Comparison of ENCODE assay signal across 12 cellular contexts in genomic region chr19:18319591-18320135, GRCh38. TPM values are rescaled to one million over a fixed set of nuclear protein-coding genes. Genes with fewer than 3 reads are reported as not detected.
DNase-seq lines count a peak whose midpoint lies in the region; ATAC-seq and TF ChIP-seq lines count a peak whose summit lies in the region.
"Had no signal": no experiment of that assay in that cellular context is flagged by ENCODE, and none has a peak within 500 bp of the region (broad histone marks: within the 10 kb centered on the region; RNA-seq: fewer than 3 reads in every experiment).

No MANE protein-coding gene starts in this region.

- H3K27me3 Mint-ChIP-seq in activated CD4-positive, alpha-beta T cell treated with anti-CD3 and anti-CD28 coated beads, Interleukin-2, amount 10 ng/mL, durations not matched to agents 24 days and 14 days, result no peaks in the 10 kb centered on the region
- no peaks in the 10 kb centered on the region for H3K27me3 Mint-ChIP-seq in stimulated activated naive B cell treated with anti-CD40 and anti-IgM and Interleukin-4, amounts not matched to agents 10 μg/mL and 1 μg/mL and 100 μg/mL, for 72 hours
- H3K27me3 Mint-ChIP-seq: activated B cell treated with CpG ODN at 0.5 μM for 24 hours had no signal

- ATAC-seq in left lung (peak; percentile 22), GM18511 (IDR thresholded peaks at IDR 0.05; ENCODE audit: unreplicated experiment) (no peak), HG03280 (IDR thresholded peaks at IDR 0.05; ENCODE audit: unreplicated experiment) (no peak)
- ATAC-seq in stimulated activated naive B cell treated with anti-CD40 and anti-IgM and Interleukin-4, amounts not matched to agents 10 μg/mL and 1 μg/mL and 100 μg/mL, for 72 hours (replicated peaks), result no peak
- ATAC-seq: Panc1 had no signal

- H3K4me1 ChIP-seq in left lung, result peaks cover 32 to 71% of the 10 kb centered on the region in 2 donors

- no peaks in the 10 kb centered on the region for H3K9me3 ChIP-seq in left lung

- peak overlapping the region; percentile 56 for H3K4me3 Mint-ChIP-seq in activated CD4-positive, alpha-beta T cell treated with anti-CD3 and anti-CD28 coated beads, Interleukin-2, amount 10 ng/mL, durations not matched to agents 24 days and 14 days
- H3K4me3 Mint-ChIP-seq in stimulated activated naive B cell treated with anti-CD40 and anti-IgM and Interleukin-4, amounts not matched to agents 10 μg/mL and 1 μg/mL and 100 μg/mL, for 72 hours, result peak overlapping the region; percentile 8 to 21
- H3K4me3 Mint-ChIP-seq: activated B cell treated with CpG ODN at 0.5 μM for 24 hours had no signal

- peaks cover 0 to 1% of the 10 kb centered on the region in 2 donors for H3K36me3 ChIP-seq in left lung

- intact Hi-C loops in activated CD4-positive, alpha-beta T cell treated with anti-CD3 and anti-CD28 coated beads, Interleukin-2, amount 10 ng/mL, durations not matched to agents 24 days and 14 days (cut with micrococcal nuclease), result no loop called here
- intact Hi-C loops in left lung (cut with DNase I), result no loop called here

- TF ChIP-seq CTCF in VCaP (conservative IDR thresholded peaks at IDR 0.05) (no peak), left lung (IDR thresholded peaks at IDR 0.05) (no peak)

- peaks cover 57% of the 10 kb centered on the region for H3K4me1 Mint-ChIP-seq in activated CD4-positive, alpha-beta T cell treated with anti-CD3 and anti-CD28 coated beads, Interleukin-2, amount 10 ng/mL, durations not matched to agents 24 days and 14 days
- peaks cover 43 to 74% of the 10 kb centered on the region in 2 donors for H3K4me1 Mint-ChIP-seq in stimulated activated naive B cell treated with anti-CD40 and anti-IgM and Interleukin-4, amounts not matched to agents 10 μg/mL and 1 μg/mL and 100 μg/mL, for 72 hours

- no peaks in the 10 kb centered on the region for H3K27me3 ChIP-seq in left lung

- H3K27ac Mint-ChIP-seq in activated CD4-positive, alpha-beta T cell treated with anti-CD3 and anti-CD28 coated beads, Interleukin-2, amount 10 ng/mL, durations not matched to agents 24 days and 14 days, result peak overlapping the region; percentile 87
- no peak overlapping the region for H3K27ac Mint-ChIP-seq in stimulated activated naive B cell treated with anti-CD40 and anti-IgM and Interleukin-4, amounts not matched to agents 10 μg/mL and 1 μg/mL and 100 μg/mL, for 72 hours
- H3K27ac Mint-ChIP-seq: activated B cell treated with CpG ODN at 0.5 μM for 24 hours had no signal

- peaks cover 41% of the 10 kb centered on the region for H3K36me3 Mint-ChIP-seq in activated CD4-positive, alpha-beta T cell treated with anti-CD3 and anti-CD28 coated beads, Interleukin-2, amount 10 ng/mL, durations not matched to agents 24 days and 14 days (ENCODE audit: low read depth)
- peaks cover 33 to 43% of the 10 kb centered on the region in 2 donors for H3K36me3 Mint-ChIP-seq in stimulated activated naive B cell treated with anti-CD40 and anti-IgM and Interleukin-4, amounts not matched to agents 10 μg/mL and 1 μg/mL and 100 μg/mL, for 72 hours

- H3K4me3 ChIP-seq in left lung, result no peak overlapping the region

- H3K27ac ChIP-seq in VCaP (peak overlapping the region; percentile 94; the same call in 1 of the 2 replicates), left lung (peak overlapping the region; percentile 81 to 91)

- DNase-seq in activated CD4-positive, alpha-beta T cell treated with anti-CD3 and anti-CD28 coated beads, Interleukin-2, amount 10 ng/mL, durations not matched to agents 24 days and 14 days, result no peak
- DNase-seq in activated CD4-positive, alpha-beta T cell treated with anti-CD3 and anti-CD28 coated beads, Interleukin-2, amount 50 U/mL, for 4 hours, result no peak
- DNase-seq in left lung (peak in 1 of 2 donors; percentile 63), hippocampal formation (lab: John Stamatoyannopoulos, UW) (no peak)
- no peak for DNase-seq in stimulated activated naive B cell treated with anti-CD40 and anti-IgM and Interleukin-4, amounts not matched to agents 10 μg/mL and 1 μg/mL and 100 μg/mL, for 72 hours
- DNase-seq: ACHN, activated B cell treated with CpG ODN at 0.5 μM for 24 hours, NCI-H187 had no signal

- H3K9me3 Mint-ChIP-seq in activated CD4-positive, alpha-beta T cell treated with anti-CD3 and anti-CD28 coated beads, Interleukin-2, amount 10 ng/mL, durations not matched to agents 24 days and 14 days, result no peaks in the 10 kb centered on the region
- no peaks in the 10 kb centered on the region for H3K9me3 Mint-ChIP-seq in stimulated activated naive B cell treated with anti-CD40 and anti-IgM and Interleukin-4, amounts not matched to agents 10 μg/mL and 1 μg/mL and 100 μg/mL, for 72 hours
- H3K9me3 Mint-ChIP-seq: activated B cell treated with CpG ODN at 0.5 μM for 24 hours had no signal

RNA-seq across cellular contexts. Expression of gene LSM4, which starts 3.2 kb away (rescaled TPM):
- 217 and 225 TPM in 2 replicates for total RNA-seq in activated CD4-positive, alpha-beta T cell treated with anti-CD3 and anti-CD28 coated beads, Interleukin-2, amount 10 ng/mL, durations not matched to agents 24 days and 14 days
- total RNA-seq in left lung, result 100 to 1,000 TPM in 1 of 2 donors, 10 to 100 TPM in 1; 87.8 to 121 TPM

RNA-seq across cellular contexts. Expression of gene PGPEP1, which starts 20.7 kb away (rescaled TPM):
- 14.6 and 18.5 TPM in 2 replicates for total RNA-seq in activated CD4-positive, alpha-beta T cell treated with anti-CD3 and anti-CD28 coated beads, Interleukin-2, amount 10 ng/mL, durations not matched to agents 24 days and 14 days
- 10 to 100 TPM; 36.7 to 39.5 TPM for total RNA-seq in left lung

RNA-seq across cellular contexts. Expression of gene JUND, which starts 38.2 kb away (rescaled TPM):
- total RNA-seq in activated CD4-positive, alpha-beta T cell treated with anti-CD3 and anti-CD28 coated beads, Interleukin-2, amount 10 ng/mL, durations not matched to agents 24 days and 14 days, result 382 and 413 TPM in 2 replicates
- total RNA-seq in left lung, result 100 to 1,000 TPM; 179 to 232 TPM

RNA-seq across cellular contexts. Expression of gene IQCN, which starts 45.4 kb away (rescaled TPM):
- 2.3 and 3.0 TPM in 2 replicates for total RNA-seq in activated CD4-positive, alpha-beta T cell treated with anti-CD3 and anti-CD28 coated beads, Interleukin-2, amount 10 ng/mL, durations not matched to agents 24 days and 14 days
- 1 to 10 TPM; 3.0 to 5.8 TPM for total RNA-seq in left lung
